In the genomic region with DNA sequence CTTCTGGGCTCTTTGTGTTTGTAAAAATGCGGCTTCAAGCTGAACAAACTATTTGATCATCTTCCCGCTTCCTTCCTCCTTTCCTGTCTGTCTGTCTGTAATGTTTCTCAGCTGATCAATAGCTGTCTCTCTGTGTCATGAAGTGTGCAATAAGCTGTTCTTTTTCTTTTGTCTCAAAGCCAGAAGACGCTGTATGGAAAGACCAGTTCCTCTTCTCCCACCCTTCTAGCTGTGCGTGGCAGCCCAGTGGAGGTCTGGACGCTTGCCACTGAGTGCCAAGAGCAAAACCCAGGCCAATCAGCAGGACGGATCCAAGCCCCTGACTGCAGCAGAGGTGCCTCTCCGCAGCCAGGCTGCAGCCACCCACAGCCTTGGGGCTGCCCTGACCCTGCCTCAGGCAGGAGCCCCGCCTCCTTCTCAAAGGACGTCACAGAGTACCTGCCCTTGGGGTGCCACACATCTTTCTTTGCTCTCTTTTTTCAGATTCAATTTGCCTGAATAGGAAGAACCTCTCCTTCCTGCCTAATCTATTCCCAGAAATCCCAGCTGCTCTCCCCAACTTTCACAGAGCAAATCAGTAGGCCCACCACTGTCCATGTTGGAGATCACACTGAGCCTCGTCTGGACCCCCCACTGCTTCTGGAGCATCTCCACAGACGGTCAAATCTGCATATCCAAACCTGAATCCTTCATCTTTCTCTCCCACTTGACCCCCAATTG, we compare ENCODE assay signal across 8 cellular contexts. TPM values are rescaled to one million over a fixed set of nuclear protein-coding genes. Genes with fewer than 3 reads are reported as not detected.
DNase-seq lines count a peak whose midpoint lies in the region; ATAC-seq lines count a peak whose summit lies in the region.

No MANE protein-coding gene starts in this region.

- no peak for ATAC-seq in HG03108 (IDR thresholded peaks at IDR 0.05; ENCODE audit: unreplicated experiment)
- no peak for ATAC-seq in HG03159 (IDR thresholded peaks at IDR 0.05; ENCODE audit: unreplicated experiment)

- no peaks in the 10 kb centered on the region for H3K27me3 ChIP-seq in H7 (ENCODE audit: control insufficient read depth, insufficient read depth, low read length)

- no peaks in the 10 kb centered on the region for H3K27me3 Mint-ChIP-seq in activated naive CD8-positive, alpha-beta T cell treated with anti-CD3 and anti-CD28 coated beads for 36 hours

- peak overlapping the region; percentile 80 for H3K4me3 Mint-ChIP-seq in activated naive CD8-positive, alpha-beta T cell treated with anti-CD3 and anti-CD28 coated beads for 36 hours

- peaks cover 67% of the 10 kb centered on the region for H3K4me1 Mint-ChIP-seq in activated naive CD8-positive, alpha-beta T cell treated with anti-CD3 and anti-CD28 coated beads for 36 hours

- no peak overlapping the region for H3K4me3 ChIP-seq in H7 (ENCODE audit: insufficient read depth, low read depth, low read length)

- H3K36me3 Mint-ChIP-seq in activated naive CD8-positive, alpha-beta T cell treated with anti-CD3 and anti-CD28 coated beads for 36 hours: no peaks in the 10 kb centered on the region

- H3K36me3 ChIP-seq in H7 (replicated peaks; ENCODE audit: control insufficient read depth, insufficient read depth, low read length): no peaks in the 10 kb centered on the region

- peak overlapping the region; percentile 96 for H3K27ac Mint-ChIP-seq in activated naive CD8-positive, alpha-beta T cell treated with anti-CD3 and anti-CD28 coated beads for 36 hours

- peak; percentile 60 for DNase-seq in H7
- DNase-seq in SIG-M5 (lab: John Stamatoyannopoulos, UW): peak; percentile 27
- peak; percentile 76 for DNase-seq in activated naive CD8-positive, alpha-beta T cell treated with anti-CD3 and anti-CD28 coated beads for 36 hours
- DNase-seq in hypothalamus (lab: John Stamatoyannopoulos, UW): peak in 47 of 51 donors; percentile 6 to 70 (median 46)
- DNase-seq in stimulated activated CD4-positive, alpha-beta T cell treated with anti-CD3 and anti-CD28 coated beads, Interleukin-12 subunit alpha, Interleukin-12 subunit beta, amount 100 ng/mL, for 48 hours (ENCODE audit: low read depth in 2 of 3, low spot score in 1 of 3): peak; percentile 38 to 48 (median 39)
- DNase-seq in NCI-H524 (lab: John Stamatoyannopoulos, UW): no peak

- no peaks in the 10 kb centered on the region for H3K9me3 Mint-ChIP-seq in activated naive CD8-positive, alpha-beta T cell treated with anti-CD3 and anti-CD28 coated beads for 36 hours

RNA-seq across cellular contexts. Expression of a gene that starts 59.1 kb away (rescaled TPM):
- total RNA-seq in H7 (2014; rRNA removed; shearing (Covaris generic)): 5.9 and 7.1 TPM in 2 replicates
- 1 to 10 TPM; 2.1 to 2.3 TPM for total RNA-seq in activated naive CD8-positive, alpha-beta T cell treated with anti-CD3 and anti-CD28 coated beads for 36 hours

Comparison
In these comparisons a context has a peak if more than half of its experiments do, and no peak if none do; other contexts are left out.
1. DNase-seq: peak in H7 (single experiment), SIG-M5 (single experiment), activated naive CD8-positive, alpha-beta T cell treated with anti-CD3 and anti-CD28 coated beads for 36 hours (single experiment), hypothalamus (47 of 51) and stimulated activated CD4-positive, alpha-beta T cell treated with anti-CD3 and anti-CD28 coated beads, Interleukin-12 subunit alpha, Interleukin-12 subunit beta, amount 100 ng/mL, for 48 hours (3 of 3); none in NCI-H524 (0 of 2).